Comparison of ENCODE assay signal across 20 cellular contexts in genomic region chr4:169236901-169237626, GRCh38. TPM values are rescaled to one million over a fixed set of nuclear protein-coding genes. Genes with fewer than 3 reads are reported as not detected.
DNase-seq lines count a peak whose midpoint lies in the region; ATAC-seq, FAIRE-seq and TF ChIP-seq lines count a peak whose summit lies in the region.
"Had no signal": no experiment of that assay in that cellular context is flagged by ENCODE, and none has a peak within 500 bp of the region (broad histone marks: within the 10 kb centered on the region; RNA-seq: fewer than 3 reads in every experiment).

No MANE protein-coding gene starts in this region.

- peaks cover 20% of the 10 kb centered on the region for H3K4me1 Mint-ChIP-seq in astrocyte (ENCODE audit: low read depth, unreplicated experiment)
- H3K4me1 Mint-ChIP-seq: stimulated activated effector memory CD8-positive, alpha-beta T cell treated with anti-CD3 and anti-CD28 coated beads, Interleukin-12 subunit alpha, Interleukin-12 subunit beta, amount 100 ng/mL, for 72 hours; T-cell had no signal

- H3K9me3 Mint-ChIP-seq in astrocyte (ENCODE audit: unreplicated experiment) = no peaks in the 10 kb centered on the region
- H3K9me3 Mint-ChIP-seq: activated naive CD4-positive, alpha-beta T cell treated with anti-CD3 and anti-CD28 coated beads for 36 hours; dendritic cell treated with granulocyte-macrophage colony-stimulating factor and Interleukin-4, amounts not matched to agents 40 ng/mL and 50 ng/mL, for 4 days; naive B cell; stimulated activated effector memory CD8-positive, alpha-beta T cell treated with anti-CD3 and anti-CD28 coated beads, Interleukin-12 subunit alpha, Interleukin-12 subunit beta, amount 100 ng/mL, for 72 hours; T-cell had no signal

- H3K4me2 ChIP-seq in astrocyte (ENCODE audit: low read length) = no peak overlapping the region
- H3K4me2 ChIP-seq: BLaER1 treated with 17β-estradiol and CSF1 and Interleukin-3, amounts not matched to agents 10 nM and 100 nM had no signal

- 15 to 23% (median 18%) methylated on average over 6 of the region's 6 CpGs for WGBS in psoas muscle, 3 donors

- no peak overlapping the region for H3K9ac ChIP-seq in astrocyte (ENCODE audit: low read length)
- H3K9ac ChIP-seq: BLaER1 treated with 17β-estradiol and CSF1 and Interleukin-3, amounts not matched to agents 10 nM and 100 nM had no signal

- peak; percentile 63 for ATAC-seq in left ventricle myocardium superior
- ATAC-seq in psoas muscle = peak in 3 of 4 donors; percentile 74 to 84 (median 76)
- ATAC-seq: stimulated activated effector memory CD8-positive, alpha-beta T cell treated with anti-CD3 and anti-CD28 coated beads, Interleukin-12 subunit alpha, Interleukin-12 subunit beta, amount 100 ng/mL, for 72 hours; T-cell had no signal

- H2AFZ ChIP-seq in astrocyte (ENCODE audit: low read depth, low read length) = no peak overlapping the region

- no peak overlapping the region for H3K27ac Mint-ChIP-seq in astrocyte (ENCODE audit: unreplicated experiment)
- H3K27ac Mint-ChIP-seq: activated naive CD4-positive, alpha-beta T cell treated with anti-CD3 and anti-CD28 coated beads for 36 hours; dendritic cell treated with granulocyte-macrophage colony-stimulating factor and Interleukin-4, amounts not matched to agents 40 ng/mL and 50 ng/mL, for 4 days; naive B cell; stimulated activated effector memory CD8-positive, alpha-beta T cell treated with anti-CD3 and anti-CD28 coated beads, Interleukin-12 subunit alpha, Interleukin-12 subunit beta, amount 100 ng/mL, for 72 hours; T-cell had no signal

- H3K36me3 ChIP-seq in astrocyte (ENCODE audit: insufficient read depth, low read length) (peaks cover 5% of the 10 kb centered on the region), psoas muscle (ENCODE audit: insufficient read depth in 1 of 2, low read depth in 1 of 2) (no peaks in the 10 kb centered on the region)
- H3K36me3 ChIP-seq: ascending aorta had no signal

- H3K4me1 ChIP-seq in astrocyte (ENCODE audit: insufficient read depth, low read length) = peaks cover 32% of the 10 kb centered on the region
- peaks cover 50% of the 10 kb centered on the region for H3K4me1 ChIP-seq in psoas muscle

- H3K27me3 ChIP-seq in astrocyte (ENCODE audit: insufficient read depth, low read length) (no peaks in the 10 kb centered on the region), psoas muscle (ENCODE audit: insufficient read depth in 3 of 3, low read length in 2 of 3) (no peaks in the 10 kb centered on the region)
- H3K27me3 ChIP-seq: ascending aorta; BLaER1 treated with 17β-estradiol and CSF1 and Interleukin-3, amounts not matched to agents 10 nM and 100 nM had no signal

- H3K27ac ChIP-seq in astrocyte (ENCODE audit: low read depth, low read length) (no peak overlapping the region), psoas muscle (peak overlapping the region; percentile 78)
- H3K27ac ChIP-seq: BLaER1 treated with 17β-estradiol and CSF1 and Interleukin-3, amounts not matched to agents 10 nM and 100 nM had no signal

- H3K9me3 ChIP-seq in astrocyte (ENCODE audit: insufficient read depth, low read depth, low read length) (no peaks in the 10 kb centered on the region), psoas muscle (no peaks in the 10 kb centered on the region)
- H3K9me3 ChIP-seq: ascending aorta; BLaER1 treated with 17β-estradiol and CSF1 and Interleukin-3, amounts not matched to agents 10 nM and 100 nM had no signal

- no peak overlapping the region for H3K4me3 Mint-ChIP-seq in astrocyte (ENCODE audit: unreplicated experiment)
- H3K4me3 Mint-ChIP-seq: activated naive CD4-positive, alpha-beta T cell treated with anti-CD3 and anti-CD28 coated beads for 36 hours; dendritic cell treated with granulocyte-macrophage colony-stimulating factor and Interleukin-4, amounts not matched to agents 40 ng/mL and 50 ng/mL, for 4 days; naive B cell; stimulated activated effector memory CD8-positive, alpha-beta T cell treated with anti-CD3 and anti-CD28 coated beads, Interleukin-12 subunit alpha, Interleukin-12 subunit beta, amount 100 ng/mL, for 72 hours; T-cell had no signal

- H3K79me2 ChIP-seq in astrocyte (ENCODE audit: insufficient read depth, low read length) = peaks cover 99% of the 10 kb centered on the region

- peaks cover 8% of the 10 kb centered on the region for H3K36me3 Mint-ChIP-seq in astrocyte (ENCODE audit: low read depth, unreplicated experiment)
- H3K36me3 Mint-ChIP-seq: naive B cell; stimulated activated effector memory CD8-positive, alpha-beta T cell treated with anti-CD3 and anti-CD28 coated beads, Interleukin-12 subunit alpha, Interleukin-12 subunit beta, amount 100 ng/mL, for 72 hours; T-cell had no signal

- FAIRE-seq in astrocyte (lab: Jason Lieb, UNC) (peak; percentile 76), GM19239 (lab: Jason Lieb, UNC) (no peak)
- FAIRE-seq: HTR-8/SVneo had no signal

- intact Hi-C loops in left ventricle myocardium superior (cut with micrococcal nuclease) (no loop called here), psoas muscle (cut with DNase I) (no loop called here)

- DNase-seq in NCI-H2171 treated with DMSO at 0.1 percent for 48 hours (lab: John Stamatoyannopoulos, UW) (peak; percentile 53), NCI-H2171 (lab: John Stamatoyannopoulos, UW) (no peak), astrocyte (ENCODE audit: low read depth) (no peak), left ventricle myocardium superior (no peak), psoas muscle (peak in 1 of 2 donors; percentile 64), HuH-7.5 (ENCODE audit: low spot score) (no peak), NCI-H2196 (lab: John Stamatoyannopoulos, UW; ENCODE audit: unreplicated experiment) (no peak), GM19239 (ENCODE audit: insufficient read length, low spot score) (no peak)
- DNase-seq: activated CD4-positive, alpha-beta T cell treated with anti-CD3 and anti-CD28 coated beads, Interleukin-2, amount 50 U/mL, for 4 hours; activated naive CD4-positive, alpha-beta T cell treated with anti-CD3 and anti-CD28 coated beads for 36 hours; naive B cell; NCI-H510A treated with DMSO at 0.1 percent for 48 hours; SHP77; T-cell had no signal

- peaks cover 77% of the 10 kb centered on the region for H4K20me1 ChIP-seq in astrocyte (ENCODE audit: insufficient read depth, low read length)

- TF ChIP-seq CTCF in astrocyte (IDR thresholded peaks at IDR 0.05; ENCODE audit: insufficient read depth, low read depth, low read length) (no peak), psoas muscle (IDR thresholded peaks at IDR 0.05) (no peak)

- no peaks in the 10 kb centered on the region for H3K27me3 Mint-ChIP-seq in astrocyte (ENCODE audit: low read depth, unreplicated experiment)
- H3K27me3 Mint-ChIP-seq: dendritic cell treated with granulocyte-macrophage colony-stimulating factor and Interleukin-4, amounts not matched to agents 40 ng/mL and 50 ng/mL, for 4 days; naive B cell had no signal

- H3K4me3 ChIP-seq in astrocyte (ENCODE audit: insufficient read depth, low read depth, low read length) = no peak overlapping the region
- H3K4me3 ChIP-seq in psoas muscle = no peak overlapping the region
- H3K4me3 ChIP-seq: ascending aorta; BLaER1 treated with 17β-estradiol and CSF1 and Interleukin-3, amounts not matched to agents 10 nM and 100 nM; lung had no signal

RNA-seq across cellular contexts. Expression of gene SH3RF1, which starts 33.7 kb away (rescaled TPM):
- total RNA-seq in astrocyte (20.8 and 25.9 TPM in 2 replicates), left ventricle myocardium superior (5.8 TPM), psoas muscle (10 to 100 TPM; 19.2 to 35.9 (median 27.0) TPM)
- 1 to 10 TPM; 4.8 to 7.4 (median 5.3) TPM for polyA plus RNA-seq in psoas muscle
